ENCODE assay signal across 1 cellular context in the genomic region with DNA sequence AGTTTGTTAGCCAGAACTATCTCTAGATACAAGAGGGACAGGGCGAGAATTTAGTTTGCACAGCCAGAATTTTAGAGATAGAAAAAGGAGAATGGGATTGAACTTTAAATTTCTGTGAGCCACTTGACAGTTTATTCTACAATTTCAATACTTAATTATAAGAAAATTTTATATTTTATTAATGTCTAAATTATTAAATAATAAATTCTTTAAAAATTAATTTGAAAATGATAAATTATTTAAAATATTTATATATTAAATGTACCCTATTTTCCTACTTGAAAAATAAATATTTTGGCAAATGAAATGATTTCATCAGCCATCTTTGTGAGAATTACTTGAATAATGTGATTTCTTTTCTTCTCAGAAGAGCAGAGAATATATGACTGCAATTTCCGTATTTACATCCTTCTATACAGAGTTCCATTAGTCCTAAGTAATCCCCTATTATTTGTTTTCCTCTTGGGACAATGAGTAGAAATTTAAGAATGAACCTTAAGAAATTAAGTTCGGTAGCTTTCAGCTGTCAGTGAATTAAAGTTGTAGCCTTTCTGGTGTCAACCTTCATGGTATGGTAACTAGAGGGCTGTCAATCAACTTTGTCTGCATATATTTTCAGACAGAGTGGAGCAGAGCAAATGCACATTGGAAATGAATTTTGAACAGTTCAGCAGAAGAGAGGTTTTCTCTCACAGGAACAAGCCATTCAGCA.
TF ChIP-seq lines count a peak whose summit lies in the region.

No MANE protein-coding gene starts in this region.

TF ChIP-seq in GM12878, 131 proteins besides CTCF, POLR2A, EP300 and RAD21 (continued from another document):
- TF ChIP-seq, protein P1, sequence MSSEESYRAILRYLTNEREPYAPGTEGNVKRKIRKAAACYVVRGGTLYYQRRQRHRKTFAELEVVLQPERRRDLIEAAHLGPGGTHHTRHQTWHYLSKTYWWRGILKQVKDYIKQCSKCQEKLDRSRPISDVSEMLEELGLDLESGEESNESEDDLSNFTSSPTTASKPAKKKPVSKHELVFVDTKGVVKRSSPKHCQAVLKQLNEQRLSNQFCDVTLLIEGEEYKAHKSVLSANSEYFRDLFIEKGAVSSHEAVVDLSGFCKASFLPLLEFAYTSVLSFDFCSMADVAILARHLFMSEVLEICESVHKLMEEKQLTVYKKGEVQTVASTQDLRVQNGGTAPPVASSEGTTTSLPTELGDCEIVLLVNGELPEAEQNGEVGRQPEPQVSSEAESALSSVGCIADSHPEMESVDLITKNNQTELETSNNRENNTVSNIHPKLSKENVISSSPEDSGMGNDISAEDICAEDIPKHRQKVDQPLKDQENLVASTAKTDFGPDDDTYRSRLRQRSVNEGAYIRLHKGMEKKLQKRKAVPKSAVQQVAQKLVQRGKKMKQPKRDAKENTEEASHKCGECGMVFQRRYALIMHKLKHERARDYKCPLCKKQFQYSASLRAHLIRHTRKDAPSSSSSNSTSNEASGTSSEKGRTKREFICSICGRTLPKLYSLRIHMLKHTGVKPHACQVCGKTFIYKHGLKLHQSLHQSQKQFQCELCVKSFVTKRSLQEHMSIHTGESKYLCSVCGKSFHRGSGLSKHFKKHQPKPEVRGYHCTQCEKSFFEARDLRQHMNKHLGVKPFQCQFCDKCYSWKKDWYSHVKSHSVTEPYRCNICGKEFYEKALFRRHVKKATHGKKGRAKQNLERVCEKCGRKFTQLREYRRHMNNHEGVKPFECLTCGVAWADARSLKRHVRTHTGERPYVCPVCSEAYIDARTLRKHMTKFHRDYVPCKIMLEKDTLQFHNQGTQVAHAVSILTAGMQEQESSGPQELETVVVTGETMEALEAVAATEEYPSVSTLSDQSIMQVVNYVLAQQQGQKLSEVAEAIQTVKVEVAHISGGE (CRISPR knock-in tag; IDR thresholded peaks at IDR 0.05) = no peak
- TF ChIP-seq NR2C1 (IDR thresholded peaks at IDR 0.05) = no peak
